Comparison of ENCODE assay signal across 16 cellular contexts in genomic region chr10:74276416-74276815, GRCh38.
DNase-seq lines count a peak whose midpoint lies in the region; ATAC-seq and TF ChIP-seq lines count a peak whose summit lies in the region.
"Had no signal": no experiment of that assay in that cellular context is flagged by ENCODE, and none has a peak within 500 bp of the region (broad histone marks: within the 10 kb centered on the region; RNA-seq: fewer than 3 reads in every experiment).

No MANE protein-coding gene starts in this region.

- CTCF ChIA-PET in MCF 10A (lab: Yijun Ruan, JAX), result interaction anchor here (0.6 to 1.4 kb wide), 5 partner anchors 10 to 824 kb away, joined by 3 to 7 read pairs (median 4); no protein-coding TSS in a partner anchor
- CTCF ChIA-PET in mammary epithelial cell (lab: Charles Lee; ENCODE audit: low non-redundant PET), result no interaction called here
- CTCF ChIA-PET in Caco-2 (lab: Charles Lee), result no interaction called here
- CTCF ChIA-PET in PC-3 (lab: Charles Lee), result no interaction called here

- H3K9me3 Mint-ChIP-seq in MCF 10A (ENCODE audit: unreplicated experiment), result no peaks in the 10 kb centered on the region
- H3K9me3 Mint-ChIP-seq in Caco-2 (ENCODE audit: unreplicated experiment), result no peaks in the 10 kb centered on the region
- peaks cover 0 to 2% (median 0%) of the 10 kb centered on the region in 7 donors for H3K9me3 Mint-ChIP-seq in naive B cell
- H3K9me3 Mint-ChIP-seq: CD4-positive, alpha-beta T cell; GM23338 had no signal

- ATAC-seq in PC-3 (peak; percentile 73), naive B cell (ENCODE audit: low read depth in 2 of 2) (no peak), HG03095 (IDR thresholded peaks at IDR 0.05; ENCODE audit: unreplicated experiment) (no peak)
- ATAC-seq: GM23338, HCT116 had no signal

- dilution Hi-C loops in mammary epithelial cell (cut with HindIII; ENCODE audit: low sequenced_read_pairs), result no loop called here

- no peaks in the 10 kb centered on the region for H3K4me1 ChIP-seq in mammary epithelial cell (ENCODE audit: insufficient read depth, low read length)
- peaks cover 11% of the 10 kb centered on the region; the same call in 1 of the 2 replicates for H3K4me1 ChIP-seq in Caco-2
- peaks cover 7% of the 10 kb centered on the region for H3K4me1 ChIP-seq in PC-3 (ENCODE audit: insufficient read depth, low read length)

- DNase-seq in MCF 10A (ENCODE audit: unreplicated experiment) (no peak), mammary epithelial cell (no peak), Caco-2 (no peak), PC-3 (no peak), naive B cell (no peak), NCI-H146 (lab: John Stamatoyannopoulos, UW) (no peak)
- DNase-seq: ACHN; Calu3; CD4-positive, alpha-beta T cell; DMS79 treated with DMSO at 0.1 percent for 48 hours; GF-D8; H7 had no signal

- H3K4me3 Mint-ChIP-seq in MCF 10A (ENCODE audit: unreplicated experiment) (no peak overlapping the region), Caco-2 (ENCODE audit: unreplicated experiment) (no peak overlapping the region), naive B cell (no peak overlapping the region)
- H3K4me3 Mint-ChIP-seq: CD4-positive, alpha-beta T cell; GM23338 had no signal

- no peaks in the 10 kb centered on the region for H3K27me3 ChIP-seq in mammary epithelial cell (ENCODE audit: insufficient read depth, low read length)
- H3K27me3 ChIP-seq in Caco-2 (replicated peaks; ENCODE audit: control insufficient read depth, insufficient read depth, low read length), result no peaks in the 10 kb centered on the region
- H3K27me3 ChIP-seq in PC-3 (ENCODE audit: low read length), result no peaks in the 10 kb centered on the region

- in situ Hi-C loops in mammary epithelial cell (cut with MboI; ENCODE audit: low sequenced_read_pairs in 2 of 2), result no loop called here

- H3K4me1 Mint-ChIP-seq in MCF 10A (ENCODE audit: insufficient read depth, unreplicated experiment) (peaks cover 16% of the 10 kb centered on the region), Caco-2 (ENCODE audit: low read depth, unreplicated experiment) (peaks cover 13% of the 10 kb centered on the region), naive B cell (peaks cover 19 to 49% (median 30%) of the 10 kb centered on the region in 3 donors)
- H3K4me1 Mint-ChIP-seq: GM23338 had no signal

- no peaks in the 10 kb centered on the region for H4K20me1 ChIP-seq in mammary epithelial cell (ENCODE audit: insufficient read depth, low read length)
- no peaks in the 10 kb centered on the region for H4K20me1 ChIP-seq in PC-3 (ENCODE audit: low read length)

- H3K27ac ChIP-seq in mammary epithelial cell (ENCODE audit: insufficient read depth, low read depth, low read length), result no peak overlapping the region
- H3K27ac ChIP-seq in PC-3 (ENCODE audit: low read length), result no peak overlapping the region
- H3K27ac ChIP-seq: C4-2B had no signal

- H3K36me3 Mint-ChIP-seq in MCF 10A (ENCODE audit: insufficient read depth, unreplicated experiment), result peaks cover 11% of the 10 kb centered on the region
- peaks cover 6% of the 10 kb centered on the region for H3K36me3 Mint-ChIP-seq in Caco-2 (ENCODE audit: insufficient read depth, unreplicated experiment)
- peaks cover 0 to 5% of the 10 kb centered on the region in 2 donors for H3K36me3 Mint-ChIP-seq in naive B cell

- POLR2A ChIA-PET in MCF 10A (lab: Yijun Ruan, JAX) (interaction anchor here (0.9 kb wide), 1 partner anchor 17 kb away, joined by 3 read pairs; no protein-coding TSS in a partner anchor), Caco-2 (lab: Charles Lee) (no interaction called here), PC-3 (lab: Charles Lee; ENCODE audit: unreplicated experiment) (interaction anchor here (0.6 kb wide), 3 partner anchors 375 to 470 kb away, joined by 3 to 5 read pairs (median 3); no protein-coding TSS in a partner anchor)

- H3K27me3 Mint-ChIP-seq in MCF 10A (ENCODE audit: insufficient read depth, unreplicated experiment), result no peaks in the 10 kb centered on the region
- no peaks in the 10 kb centered on the region for H3K27me3 Mint-ChIP-seq in Caco-2 (ENCODE audit: insufficient read depth, unreplicated experiment)
- H3K27me3 Mint-ChIP-seq in naive B cell, result no peaks in the 10 kb centered on the region
- H3K27me3 Mint-ChIP-seq: CD4-positive, alpha-beta T cell had no signal

- H3K36me3 ChIP-seq in mammary epithelial cell (ENCODE audit: insufficient read depth, low read length) (no peaks in the 10 kb centered on the region), Caco-2 (ENCODE audit: control insufficient read depth, insufficient read depth, low read length) (no peaks in the 10 kb centered on the region), PC-3 (ENCODE audit: low read depth, low read length) (peaks cover 11% of the 10 kb centered on the region)

- H3F3A ChIP-seq in PC-3 (ENCODE audit: low read length, unreplicated experiment), result peaks cover 6% of the 10 kb centered on the region

- H3K79me2 ChIP-seq in mammary epithelial cell (ENCODE audit: insufficient read depth, low read length), result peaks cover 79% of the 10 kb centered on the region
- H3K79me2 ChIP-seq in PC-3 (ENCODE audit: low read length), result peaks cover 68% of the 10 kb centered on the region

- H2AFZ ChIP-seq in mammary epithelial cell (ENCODE audit: low read depth, low read length) (no peak overlapping the region), PC-3 (ENCODE audit: low read length) (no peak overlapping the region)
- H2AFZ ChIP-seq: GM23338 had no signal

- H3K27ac Mint-ChIP-seq in MCF 10A (ENCODE audit: low read depth, unreplicated experiment) (peak overlapping the region; percentile 84), Caco-2 (ENCODE audit: unreplicated experiment) (peak overlapping the region; percentile 77), naive B cell (peak overlapping the region in 4 of 6 donors; percentile 21 to 86 (median 58))
- H3K27ac Mint-ChIP-seq: CD4-positive, alpha-beta T cell; GM23338 had no signal

- no peak overlapping the region for H3K9ac ChIP-seq in mammary epithelial cell (ENCODE audit: insufficient read depth, low read length)
- H3K9ac ChIP-seq in PC-3 (ENCODE audit: low read length), result no peak overlapping the region

- H3K4me3 ChIP-seq in mammary epithelial cell (replicated peaks in 1 of 3; ENCODE audit: insufficient read depth in 1 of 3, low read depth in 2 of 3, low read length in 3 of 3) (no peak overlapping the region), Caco-2 (ENCODE audit: low read depth, low read length) (no peak overlapping the region), PC-3 (ENCODE audit: low read length) (no peak overlapping the region)
- H3K4me3 ChIP-seq: GM23338 had no signal

- TF ChIP-seq CTCF in MCF 10A (IDR thresholded peaks at IDR 0.05; ENCODE audit: unreplicated experiment) (no peak), mammary epithelial cell (conservative IDR thresholded peaks at IDR 0.05 in 1 of 2, IDR thresholded peaks at IDR 0.05 in 1 of 2; ENCODE audit: extremely low read depth in 1 of 2, insufficient read depth in 1 of 2, low read depth in 1 of 2, low read length in 2 of 2) (no peak), Caco-2 (IDR thresholded peaks at IDR 0.05; ENCODE audit: insufficient read depth in 1 of 2, low read depth in 1 of 2, low read length in 1 of 2, severe bottlenecking in 1 of 2, unreplicated experiment in 1 of 2) (no peak), PC-3 (conservative IDR thresholded peaks at IDR 0.05; ENCODE audit: low read depth, low read length) (no peak)

- H3K9me3 ChIP-seq in mammary epithelial cell (replicated peaks; ENCODE audit: insufficient read depth, low read length) (no peaks in the 10 kb centered on the region), Caco-2 (no peaks in the 10 kb centered on the region), PC-3 (ENCODE audit: low read length) (no peaks in the 10 kb centered on the region)

- H3K9me2 ChIP-seq in PC-3 (replicated peaks; ENCODE audit: low read length), result no peaks in the 10 kb centered on the region

- intact Hi-C loops in MCF 10A (cut with micrococcal nuclease), result no loop called here
- intact Hi-C loops in mammary epithelial cell (cut with micrococcal nuclease), result no loop called here
- intact Hi-C loops in Caco-2 (cut with micrococcal nuclease; ENCODE audit: unreplicated experiment), result no loop called here
- intact Hi-C loops in PC-3 (cut with micrococcal nuclease), result no loop called here

- H3K4me2 ChIP-seq in mammary epithelial cell (ENCODE audit: insufficient read depth, low read depth, low read length) (no peak overlapping the region), PC-3 (ENCODE audit: low read length) (no peak overlapping the region)
- H3K4me2 ChIP-seq: GM23338 had no signal

- BruUV-seq in MCF 10A (replicated peaks; lab: Mats Ljungman, UMichigan) (no TSS peak), mammary epithelial cell (replicated peaks; lab: Mats Ljungman, UMichigan) (no TSS peak), Caco-2 (replicated peaks; lab: Mats Ljungman, UMichigan) (no TSS peak), PC-3 (replicated peaks; lab: Mats Ljungman, UMichigan) (no TSS peak)
